In the genomic region with DNA sequence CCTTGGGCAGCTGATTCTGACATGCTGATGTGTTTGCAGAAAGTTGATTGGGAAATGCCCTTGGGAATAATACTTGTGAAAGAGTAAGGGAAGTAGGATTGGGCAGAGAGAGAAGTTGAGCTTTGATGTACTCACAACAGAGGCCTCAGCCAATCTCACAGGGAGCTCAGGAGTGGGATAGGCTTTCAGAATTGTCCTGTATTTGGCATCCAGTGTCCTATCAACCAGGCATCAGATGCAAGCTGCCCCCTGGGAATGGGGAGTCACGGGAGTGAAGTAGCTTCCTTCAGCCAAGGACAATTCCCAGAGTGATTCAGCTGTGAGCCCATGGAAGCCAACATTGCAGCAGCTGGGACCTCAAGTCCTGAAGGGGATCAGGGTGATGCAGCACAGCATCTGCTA, we compare ENCODE assay signal across 24 cellular contexts. TPM values are rescaled to one million over a fixed set of nuclear protein-coding genes. Genes with fewer than 3 reads are reported as not detected.
DNase-seq lines count a peak whose midpoint lies in the region; ATAC-seq and TF ChIP-seq lines count a peak whose summit lies in the region.
"Had no signal": no experiment of that assay in that cellular context is flagged by ENCODE, and none has a peak within 500 bp of the region (broad histone marks: within the 10 kb centered on the region; RNA-seq: fewer than 3 reads in every experiment).

No MANE protein-coding gene starts in this region.

- H3K4ac ChIP-seq in mesenchymal stem cell (ENCODE audit: low read depth in 1 of 2, low read length in 2 of 2): no peak overlapping the region

- no peak overlapping the region for H2BK15ac ChIP-seq in mesenchymal stem cell (ENCODE audit: low read depth, poor library complexity, severe bottlenecking)

- H3K9ac ChIP-seq in GM23248 (no peak overlapping the region), mesenchymal stem cell (ENCODE audit: low read length) (no peak overlapping the region)

- no peak overlapping the region for H3K18ac ChIP-seq in mesenchymal stem cell (ENCODE audit: low read depth in 1 of 2, low read length in 2 of 2)

- H3K27ac ChIP-seq in A673 (ENCODE audit: low read depth, low read length, poor library complexity, severe bottlenecking): no peak overlapping the region
- H3K27ac ChIP-seq in GM23248: no peak overlapping the region
- no peak overlapping the region for H3K27ac ChIP-seq in mesenchymal stem cell (ENCODE audit: low read length, poor library complexity, severe bottlenecking)
- H3K27ac ChIP-seq: left lung had no signal

- POLR2A ChIA-PET in A673 (lab: Charles Lee; ENCODE audit: low non-redundant PET): no interaction called here

- in situ Hi-C loops in GM23248 (cut with MboI): no loop called here
- in situ Hi-C loops in GM13976 (cut with MboI; ENCODE audit: low sequenced_read_pairs, unreplicated experiment): no loop called here

- no peak overlapping the region for H2BK5ac ChIP-seq in mesenchymal stem cell (ENCODE audit: low read depth, low read length, poor library complexity, severe bottlenecking)

- H2AFZ ChIP-seq in GM23248: no peak overlapping the region
- H2AFZ ChIP-seq in mesenchymal stem cell (ENCODE audit: low read depth, low read length): no peak overlapping the region

- H3K4me1 ChIP-seq in A673 (ENCODE audit: insufficient read depth, low read length, poor library complexity, severe bottlenecking) (no peaks in the 10 kb centered on the region), GM23248 (ENCODE audit: insufficient read depth) (no peaks in the 10 kb centered on the region), mesenchymal stem cell (ENCODE audit: control insufficient read depth, insufficient read depth, low read depth, low read length) (no peaks in the 10 kb centered on the region)
- H3K4me1 ChIP-seq: left lung had no signal

- no peaks in the 10 kb centered on the region for H4K20me1 ChIP-seq in GM23248 (ENCODE audit: insufficient read depth)

- no peak overlapping the region for H3K4me2 ChIP-seq in GM23248 (ENCODE audit: unreplicated experiment)
- H3K4me2 ChIP-seq in mesenchymal stem cell (ENCODE audit: low read length, poor library complexity, severe bottlenecking): no peak overlapping the region
- H3K4me2 ChIP-seq: smooth muscle cell had no signal

- DNase-seq in A673 (ENCODE audit: low spot score) (peak; percentile 8), GM23248 (peak; percentile 3), fibroblast of peridontal ligament (ENCODE audit: extremely low read depth) (peak; percentile 7), mesenchymal stem cell (peak; percentile 23), HuH-7.5 (ENCODE audit: low spot score) (no peak), GOT3 (lab: John Stamatoyannopoulos, UW) (no peak), GM13976 (ENCODE audit: low spot score) (no peak)
- DNase-seq: activated CD4-positive, alpha-beta T cell treated with anti-CD3 and anti-CD28 coated beads, Interleukin-2, amount 10 ng/mL, durations not matched to agents 7 days and 5 days; activated gamma-delta T cell treated with Interleukin-2 at 50 U/mL for 16 hours; activated T-cell treated with anti-CD3 and anti-CD28 coated beads, Interleukin-2, amount 50 U/mL, for 4 hours; C1 segment of cervical spinal cord; hypothalamus; immature natural killer cell; left lung; MG63; naive thymus-derived CD8-positive, alpha-beta T cell; NCI-H1417; NCI-H510A treated with DMSO at 0.1 percent for 48 hours; occipital lobe; SHP77 treated with DMSO at 0.1 percent for 48 hours; stimulated activated CD4-positive, alpha-beta T cell treated with anti-CD3 and anti-CD28 coated beads, Interleukin-1b, Interleukin-23, amount 100 ng/mL, for 48 hours had no signal

- H3K14ac ChIP-seq in mesenchymal stem cell (ENCODE audit: low read length in 2 of 2): no peak overlapping the region

- intact Hi-C loops in A673 (cut with micrococcal nuclease; ENCODE audit: unreplicated experiment): no loop called here

- H4K91ac ChIP-seq in mesenchymal stem cell (ENCODE audit: low read length): no peak overlapping the region

- H3K27me3 ChIP-seq in A673 (replicated peaks; ENCODE audit: insufficient read depth, low read depth, low read length, poor library complexity): no peaks in the 10 kb centered on the region
- H3K27me3 ChIP-seq in GM23248 (replicated peaks; ENCODE audit: insufficient read depth): no peaks in the 10 kb centered on the region
- no peaks in the 10 kb centered on the region for H3K27me3 ChIP-seq in mesenchymal stem cell (ENCODE audit: control insufficient read depth in 1 of 2, insufficient read depth in 1 of 2, low read length in 2 of 2)
- H3K27me3 ChIP-seq: left lung, MG63 had no signal

- no peaks in the 10 kb centered on the region for H3K9me2 ChIP-seq in GM23248 (ENCODE audit: insufficient read depth)

- H3K79me1 ChIP-seq in mesenchymal stem cell (replicated peaks; ENCODE audit: low read length, poor library complexity, severe bottlenecking): no peaks in the 10 kb centered on the region

- CTCF ChIA-PET in A673 (lab: Charles Lee): no interaction called here

- no peak overlapping the region for H2BK12ac ChIP-seq in mesenchymal stem cell (ENCODE audit: low read length in 2 of 2)

- H3F3A ChIP-seq in GM23248 (ENCODE audit: insufficient read depth): no peaks in the 10 kb centered on the region

- no peak for ATAC-seq in GM19463 (IDR thresholded peaks at IDR 0.05; ENCODE audit: unreplicated experiment)
- ATAC-seq: activated T-cell treated with anti-CD3 and anti-CD28 coated beads, Interleukin-2, amount 50 U/mL, for 4 hours; HCT116; left lung; naive thymus-derived CD8-positive, alpha-beta T cell had no signal

- WGBS in GM23248 (ENCODE audit: low coverage in 1 of 2, low lambda C conversion rate in 2 of 2, missing lambda C conversion rate in 2 of 2), 2 experiments: 0% methylated on average over 1 of the region's 1 CpG
- 89% methylated on average over 1 of the region's 1 CpG for WGBS in mesenchymal stem cell

- no peak overlapping the region for H3K4me3 ChIP-seq in A673 (ENCODE audit: low read depth, low read length, poor library complexity, severe bottlenecking)
- no peak overlapping the region for H3K4me3 ChIP-seq in GM23248
- H3K4me3 ChIP-seq in mesenchymal stem cell (ENCODE audit: insufficient read depth in 1 of 2, low read depth in 1 of 2, low read length in 2 of 2): no peak overlapping the region
- H3K4me3 ChIP-seq: left lung, MG63, smooth muscle cell had no signal

- H3K36me3 ChIP-seq in A673 (ENCODE audit: insufficient read depth, low read length, poor library complexity, severe bottlenecking): no peaks in the 10 kb centered on the region
- H3K36me3 ChIP-seq in GM23248 (ENCODE audit: low read depth): no peaks in the 10 kb centered on the region
- H3K36me3 ChIP-seq in mesenchymal stem cell (ENCODE audit: control insufficient read depth in 1 of 2, insufficient read depth in 2 of 2, low read depth in 1 of 2, low read length in 2 of 2): no peaks in the 10 kb centered on the region
- H3K36me3 ChIP-seq: left lung, MG63 had no signal

- no peaks in the 10 kb centered on the region for H3K9me3 ChIP-seq in A673 (ENCODE audit: low read depth, low read length, poor library complexity, severe bottlenecking)
- H3K9me3 ChIP-seq in GM23248 (ENCODE audit: low read depth): no peaks in the 10 kb centered on the region
- peaks cover 8% of the 10 kb centered on the region for H3K9me3 ChIP-seq in mesenchymal stem cell (ENCODE audit: control insufficient read depth, low read length)
- H3K9me3 ChIP-seq: MG63 had no signal

- no peak overlapping the region for H2BK120ac ChIP-seq in mesenchymal stem cell (ENCODE audit: low read depth, low read length)

- H4K8ac ChIP-seq in mesenchymal stem cell (ENCODE audit: low read length): no peak overlapping the region

- no peaks in the 10 kb centered on the region for H3K79me2 ChIP-seq in GM23248 (ENCODE audit: insufficient read depth)

- no TSS peak for BruUV-seq in A673 (replicated peaks; lab: Mats Ljungman, UMichigan)

- no peak for TF ChIP-seq CTCF in A673 (conservative IDR thresholded peaks at IDR 0.05; ENCODE audit: low read depth, low read length)
- TF ChIP-seq CTCF in GM13976 (IDR thresholded peaks at IDR 0.05; ENCODE audit: borderline replicate concordance, control extremely low read depth, extremely low read depth, insufficient read depth, missing control alignments): no peak

- no peak overlapping the region for H3K23ac ChIP-seq in mesenchymal stem cell (ENCODE audit: low read length in 2 of 2)

- H2AK5ac ChIP-seq in mesenchymal stem cell (ENCODE audit: low read length, severe bottlenecking): no peak overlapping the region

RNA-seq across cellular contexts. Expression of a gene that starts 39.6 kb away (rescaled TPM):
- 62.4 and 65.9 TPM in 2 replicates for total RNA-seq in A673 (2021)
- total RNA-seq in GM23248 (2014; rRNA removed; shearing (Covaris generic)): 13.1 and 15.8 TPM in 2 replicates
- polyA plus RNA-seq in GM23248 (2016; fragmentation: Nextera tagmentation; extraction: Ambion mirVana): 78.2 and 79.1 TPM in 2 replicates
- polyA plus RNA-seq in mesenchymal stem cell (2013, experiment 1 of 2): 62.8 TPM
- 70.2 TPM for polyA plus RNA-seq in mesenchymal stem cell (2013, experiment 2 of 2)

Comparison
In these comparisons a context has a peak if more than half of its experiments do, and no peak if none do; other contexts are left out.
1. DNase-seq: peak in A673 (single experiment), GM23248 (single experiment), fibroblast of peridontal ligament (single experiment) and mesenchymal stem cell (single experiment); none in HuH-7.5 (single experiment), GOT3 (single experiment) and GM13976 (single experiment).